ENCODE assay signal across 23 cellular contexts in genomic region chr17:14469971-14470370, GRCh38.
"Had no signal": no experiment of that assay in that cellular context is flagged by ENCODE, and none has a peak within 500 bp of the region (broad histone marks: within the 10 kb centered on the region; RNA-seq: fewer than 3 reads in every experiment).

No MANE protein-coding gene starts in this region.

- DNase-seq: colonic mucosa; effector CD8-positive, alpha-beta T cell; heart left ventricle; hippocampal formation; islet precursor cell; mammary epithelial cell; mucosa of descending colon; occipital lobe; pancreas; spleen; stimulated activated CD4-positive, alpha-beta T cell treated with anti-CD3 and anti-CD28 coated beads, Interleukin-15, amount 100 ng/mL, for 24 hours; stimulated activated CD4-positive, alpha-beta T cell treated with anti-CD3 and anti-CD28 coated beads, Interleukin-1b, Interleukin-23, amount 100 ng/mL, for 48 hours; stimulated activated CD4-positive, alpha-beta T cell treated with anti-CD3 and anti-CD28 coated beads, Interleukin-4, amount 100 ng/mL, for 24 hours; tibial artery; upper lobe of left lung; uterus had no signal

- ATAC-seq: heart left ventricle; left lobe of liver; mucosa of descending colon; pancreas; sciatic nerve; stimulated activated memory B cell treated with anti-CD40 and anti-IgM and Interleukin-4, amounts not matched to agents 10 μg/mL and 1 μg/mL and 100 μg/mL, for 72 hours had no signal

- H3K9ac ChIP-seq: neural progenitor cell had no signal

- H3K27me3 Mint-ChIP-seq: stimulated activated memory B cell treated with anti-CD40 and anti-IgM and Interleukin-4, amounts not matched to agents 10 μg/mL and 1 μg/mL and 100 μg/mL, for 72 hours; stimulated activated naive CD8-positive, alpha-beta T cell treated with anti-CD3 and anti-CD28 coated beads, Interleukin-15, Interleukin-2, amounts not matched to agents 100 ng/mL and 50 ng/mL, for 24 hours had no signal

- H3K27ac ChIP-seq: colonic mucosa, heart left ventricle, neural progenitor cell, pancreas, prostate gland, spleen, tibial artery, upper lobe of left lung, uterus had no signal

- H3K36me3 ChIP-seq: colonic mucosa, heart left ventricle, neural progenitor cell, pancreas, prostate gland, spleen, tibial artery, upper lobe of left lung, uterus had no signal

- H3K9me3 Mint-ChIP-seq: natural killer cell treated with Interleukin-12 subunit alpha and Interleukin-12 subunit beta and Interleukin-15 and Interleukin-18, amount 100 ng/mL, for 72 hours had no signal

- H3K4me2 ChIP-seq: neural progenitor cell had no signal

- H3K9me3 ChIP-seq: colonic mucosa, mucosa of descending colon, pancreas, prostate gland, tibial artery, upper lobe of left lung, uterus had no signal

- H3K4me3 ChIP-seq: colonic mucosa, heart left ventricle, mucosa of descending colon, neural progenitor cell, pancreas, prostate gland, spleen, tibial artery, upper lobe of left lung, uterus had no signal

- H3K4me3 Mint-ChIP-seq: natural killer cell treated with Interleukin-12 subunit alpha and Interleukin-12 subunit beta and Interleukin-15 and Interleukin-18, amount 100 ng/mL, for 72 hours; neural progenitor cell; stimulated activated memory B cell treated with anti-CD40 and anti-IgM and Interleukin-4, amounts not matched to agents 10 μg/mL and 1 μg/mL and 100 μg/mL, for 72 hours; stimulated activated naive CD8-positive, alpha-beta T cell treated with anti-CD3 and anti-CD28 coated beads, Interleukin-15, Interleukin-2, amounts not matched to agents 100 ng/mL and 50 ng/mL, for 24 hours had no signal

- H3K36me3 Mint-ChIP-seq: natural killer cell treated with Interleukin-12 subunit alpha and Interleukin-12 subunit beta and Interleukin-15 and Interleukin-18, amount 100 ng/mL, for 72 hours; neural progenitor cell; stimulated activated memory B cell treated with anti-CD40 and anti-IgM and Interleukin-4, amounts not matched to agents 10 μg/mL and 1 μg/mL and 100 μg/mL, for 72 hours had no signal

- H2AFZ ChIP-seq: neural progenitor cell had no signal

- H3K4me1 Mint-ChIP-seq: stimulated activated memory B cell treated with anti-CD40 and anti-IgM and Interleukin-4, amounts not matched to agents 10 μg/mL and 1 μg/mL and 100 μg/mL, for 72 hours had no signal

- H3K4me1 ChIP-seq: colonic mucosa, heart left ventricle, pancreas, prostate gland, spleen, tibial artery, upper lobe of left lung, uterus had no signal

- H3K27me3 ChIP-seq: colonic mucosa, neural progenitor cell, pancreas, spleen, tibial artery, upper lobe of left lung, uterus had no signal

- H3K27ac Mint-ChIP-seq: natural killer cell treated with Interleukin-12 subunit alpha and Interleukin-12 subunit beta and Interleukin-15 and Interleukin-18, amount 100 ng/mL, for 72 hours; stimulated activated memory B cell treated with anti-CD40 and anti-IgM and Interleukin-4, amounts not matched to agents 10 μg/mL and 1 μg/mL and 100 μg/mL, for 72 hours; stimulated activated naive CD8-positive, alpha-beta T cell treated with anti-CD3 and anti-CD28 coated beads, Interleukin-15, Interleukin-2, amounts not matched to agents 100 ng/mL and 50 ng/mL, for 24 hours had no signal
